ENCODE assay signal across 2 cellular contexts in the genomic region with DNA sequence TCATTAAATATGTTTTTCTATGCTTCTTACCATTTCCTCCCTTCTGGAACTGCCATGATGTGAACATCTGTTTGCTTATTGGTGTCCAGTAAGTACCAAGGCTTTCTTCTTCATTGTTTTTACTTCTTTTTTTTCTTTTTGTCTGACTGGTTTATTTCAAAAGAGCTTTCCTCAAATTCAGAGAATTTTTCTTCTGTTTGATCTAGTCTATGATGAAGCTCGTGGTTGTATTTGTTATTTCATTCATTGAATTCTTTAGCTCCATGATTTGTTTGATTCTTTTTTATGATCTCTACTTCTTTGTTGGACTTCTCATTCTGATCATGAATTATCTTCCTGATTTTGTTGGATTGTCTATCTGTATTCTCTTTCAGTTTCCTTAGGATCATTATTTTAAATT.
TF ChIP-seq lines count a peak whose summit lies in the region.

No MANE protein-coding gene starts in this region.

TF ChIP-seq in HCT116, 20 proteins besides CTCF, POLR2A, EP300 and RAD21:
- TF ChIP-seq ZBTB33 (IDR thresholded peaks at IDR 0.05; ENCODE audit: extremely low read depth, insufficient replicate concordance, low read length), result no peak
- TF ChIP-seq CBX3 (IDR thresholded peaks at IDR 0.05; ENCODE audit: low read depth), result peak; percentile 40; the same call in 1 of the 2 replicates

TF ChIP-seq in K562, 482 proteins besides CTCF, POLR2A, EP300 and RAD21 (continued from another document):
- TF ChIP-seq ZNF609 (CRISPR knock-in tag; IDR thresholded peaks at IDR 0.05; ENCODE audit: borderline replicate concordance) (no peak), CHD4 (IDR thresholded peaks at IDR 0.05; ENCODE audit: insufficient read depth, insufficient replicate concordance, low read depth, low read length, poor library complexity, severe bottlenecking) (no peak), DDX20 (tag; IDR thresholded peaks at IDR 0.05; ENCODE audit: low read depth) (no peak)
